ENCODE assay signal across 17 cellular contexts in the genomic region with DNA sequence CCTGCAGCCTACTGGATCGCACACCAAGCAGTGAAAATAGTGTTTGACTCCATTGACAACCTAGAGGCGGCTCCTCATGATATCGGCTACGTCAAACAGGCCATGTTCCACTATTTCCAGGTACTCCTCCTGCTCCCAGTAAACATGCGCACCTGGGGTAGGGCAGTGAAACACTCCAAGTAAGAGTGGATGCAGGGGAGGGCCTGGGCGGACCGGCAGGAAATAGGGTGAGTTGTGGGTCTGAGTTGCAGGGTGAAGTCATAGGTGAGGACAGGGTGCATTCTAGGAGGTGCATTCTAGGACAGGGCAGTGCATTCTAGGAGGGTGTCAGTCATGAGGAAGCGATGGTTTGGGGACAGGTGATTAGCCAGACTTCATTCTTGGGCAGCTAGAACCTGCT. TPM values are rescaled to one million over a fixed set of nuclear protein-coding genes. Genes with fewer than 3 reads are reported as not detected.
A peak's percentile ranks its signal among the peaks of the same experiment; 100 is the strongest.
DNase-seq lines count a peak whose midpoint lies in the region; ATAC-seq, FAIRE-seq and TF ChIP-seq lines count a peak whose summit lies in the region.
"Had no signal": no experiment of that assay in that cellular context is flagged by ENCODE, and none has a peak within 500 bp of the region (broad histone marks: within the 10 kb centered on the region; RNA-seq: fewer than 3 reads in every experiment).

No MANE protein-coding gene starts in this region.

- H3K4me1 ChIP-seq in astrocyte (ENCODE audit: insufficient read depth, low read length) = peaks cover 10% of the 10 kb centered on the region

- no peak for DNase-seq in CD4-positive, alpha-beta T cell
- DNase-seq in astrocyte (ENCODE audit: low read depth) (no peak), WTC11 (ENCODE audit: low spot score) (no peak)
- DNase-seq in naive thymus-derived CD8-positive, alpha-beta T cell = no peak
- DNase-seq: activated CD4-positive, alpha-beta T cell treated with anti-CD3 and anti-CD28 coated beads for 48 hours; activated T-cell treated with anti-CD3 and anti-CD28 coated beads, Interleukin-2, amount 50 U/mL, for 1 hour; amygdala; caudate nucleus; H9; NCI-H1417; NCI-H524; nucleus accumbens had no signal

- H4K20me1 ChIP-seq in astrocyte (ENCODE audit: insufficient read depth, low read length) = peaks cover 83% of the 10 kb centered on the region

- H2AFZ ChIP-seq in astrocyte (ENCODE audit: low read depth, low read length) = no peak overlapping the region

- peaks cover 79% of the 10 kb centered on the region for H3K36me3 Mint-ChIP-seq in CD4-positive, alpha-beta T cell (ENCODE audit: low read depth)
- H3K36me3 Mint-ChIP-seq in astrocyte (ENCODE audit: low read depth, unreplicated experiment) = peaks cover 37% of the 10 kb centered on the region
- H3K36me3 Mint-ChIP-seq in naive thymus-derived CD8-positive, alpha-beta T cell = peaks cover 0 to 41% (median 6%) of the 10 kb centered on the region in 3 donors
- H3K36me3 Mint-ChIP-seq in WTC11 = peaks cover 44% of the 10 kb centered on the region

- FAIRE-seq in astrocyte (lab: Jason Lieb, UNC) = no peak
- FAIRE-seq: D721Med had no signal

- peaks cover 59% of the 10 kb centered on the region for H3K4me1 Mint-ChIP-seq in CD4-positive, alpha-beta T cell (ENCODE audit: low read depth)
- H3K4me1 Mint-ChIP-seq in astrocyte (ENCODE audit: low read depth, unreplicated experiment) (peaks cover 16% of the 10 kb centered on the region), WTC11 (peaks cover 27% of the 10 kb centered on the region)
- peaks cover 38 to 62% (median 57%) of the 10 kb centered on the region in 4 donors for H3K4me1 Mint-ChIP-seq in naive thymus-derived CD8-positive, alpha-beta T cell

- H3K36me3 ChIP-seq in astrocyte (ENCODE audit: insufficient read depth, low read length) = peaks cover 45% of the 10 kb centered on the region

- peak overlapping the region; percentile 1 for H3K27ac ChIP-seq in CD4-positive, alpha-beta T cell (ENCODE audit: low read depth, low read length)
- no peak overlapping the region for H3K27ac ChIP-seq in astrocyte (ENCODE audit: low read depth, low read length)
- H3K27ac ChIP-seq: RWPE1 had no signal

- no peaks in the 10 kb centered on the region for H3K27me3 ChIP-seq in CD4-positive, alpha-beta T cell (ENCODE audit: control insufficient read depth, insufficient read depth, low read length)
- no peaks in the 10 kb centered on the region for H3K27me3 ChIP-seq in astrocyte (ENCODE audit: insufficient read depth, low read length)

- intact Hi-C loops in CD4-positive, alpha-beta T cell (cut with DNase I, micrococcal nuclease) = loop anchor here in 1 of 2 experiments (5.0 kb wide), 1 partner anchor 259 kb away; a partner anchor contains a TSS

- TF ChIP-seq POLR2A in GM19193 (IDR thresholded peaks at IDR 0.05; ENCODE audit: extremely low read depth, insufficient read depth, insufficient read length) = peak; percentile 4

- TF ChIP-seq CTCF in CD4-positive, alpha-beta T cell (IDR thresholded peaks at IDR 0.05) = no peak
- no peak for TF ChIP-seq CTCF in astrocyte (IDR thresholded peaks at IDR 0.05; ENCODE audit: insufficient read depth, low read depth, low read length)
- no peak for TF ChIP-seq CTCF in WTC11 (IDR thresholded peaks at IDR 0.05)

- H3K9ac ChIP-seq in astrocyte (ENCODE audit: low read length) = no peak overlapping the region

- no peaks in the 10 kb centered on the region for H3K27me3 Mint-ChIP-seq in CD4-positive, alpha-beta T cell
- H3K27me3 Mint-ChIP-seq in astrocyte (ENCODE audit: low read depth, unreplicated experiment) (no peaks in the 10 kb centered on the region), WTC11 (ENCODE audit: low read depth) (no peaks in the 10 kb centered on the region)
- no peaks in the 10 kb centered on the region for H3K27me3 Mint-ChIP-seq in naive thymus-derived CD8-positive, alpha-beta T cell

- peaks cover 57% of the 10 kb centered on the region for H3K79me2 ChIP-seq in astrocyte (ENCODE audit: insufficient read depth, low read length)

- POLR2A ChIA-PET in CD4-positive, alpha-beta T cell (lab: Charles Lee) = no interaction called here
- POLR2A ChIA-PET in naive thymus-derived CD8-positive, alpha-beta T cell (lab: Charles Lee) = no interaction called here
- POLR2A ChIA-PET in WTC11 (lab: Charles Lee) = no interaction called here

- CTCF ChIA-PET in CD4-positive, alpha-beta T cell (lab: Charles Lee) = no interaction called here
- CTCF ChIA-PET in WTC11 (lab: Charles Lee) = no interaction called here

- H3K27ac Mint-ChIP-seq in CD4-positive, alpha-beta T cell = peak overlapping the region; percentile 99
- H3K27ac Mint-ChIP-seq in astrocyte (ENCODE audit: unreplicated experiment) (peak overlapping the region; percentile 83), WTC11 (no peak overlapping the region)
- peak overlapping the region; percentile 1 to 100 (median 87) for H3K27ac Mint-ChIP-seq in naive thymus-derived CD8-positive, alpha-beta T cell

- no peak overlapping the region for H3K4me3 ChIP-seq in astrocyte (ENCODE audit: insufficient read depth, low read depth, low read length)

- no peak overlapping the region for H3K4me2 ChIP-seq in astrocyte (ENCODE audit: low read length)

- H3K9me3 Mint-ChIP-seq in CD4-positive, alpha-beta T cell = no peaks in the 10 kb centered on the region
- H3K9me3 Mint-ChIP-seq in astrocyte (ENCODE audit: unreplicated experiment) (no peaks in the 10 kb centered on the region), WTC11 (no peaks in the 10 kb centered on the region)
- H3K9me3 Mint-ChIP-seq in naive thymus-derived CD8-positive, alpha-beta T cell = no peaks in the 10 kb centered on the region
- H3K9me3 Mint-ChIP-seq: H9 had no signal

- H3K4me3 Mint-ChIP-seq in CD4-positive, alpha-beta T cell = peak overlapping the region; percentile 7
- H3K4me3 Mint-ChIP-seq in astrocyte (ENCODE audit: unreplicated experiment) (peak overlapping the region; percentile 16), WTC11 (no peak overlapping the region)
- peak overlapping the region in 3 of 10 donors; percentile 15 to 26 (median 18) for H3K4me3 Mint-ChIP-seq in naive thymus-derived CD8-positive, alpha-beta T cell
- H3K4me3 Mint-ChIP-seq: H9 had no signal

- H3K9me3 ChIP-seq in CD4-positive, alpha-beta T cell (ENCODE audit: control insufficient read depth, low read length) = no peaks in the 10 kb centered on the region
- no peaks in the 10 kb centered on the region for H3K9me3 ChIP-seq in astrocyte (ENCODE audit: insufficient read depth, low read depth, low read length)

- ATAC-seq in CD4-positive, alpha-beta T cell (ENCODE audit: poor library complexity) = no peak
- no peak for ATAC-seq in naive thymus-derived CD8-positive, alpha-beta T cell
- ATAC-seq in WTC11 = no peak
- no peak for ATAC-seq in GM21515 (IDR thresholded peaks at IDR 0.05; ENCODE audit: unreplicated experiment)
- no peak for ATAC-seq in HG03045 (IDR thresholded peaks at IDR 0.05; ENCODE audit: unreplicated experiment)

TF ChIP-seq in WTC11, 78 proteins besides CTCF, POLR2A, EP300 and RAD21:
- no peak for TF ChIP-seq TCF7 (CRISPR knock-in tag; IDR thresholded peaks at IDR 0.05; ENCODE audit: low read depth)
- no peak for TF ChIP-seq PRRX2 (CRISPR knock-in tag; IDR thresholded peaks at IDR 0.05)
- TF ChIP-seq, protein P1, sequence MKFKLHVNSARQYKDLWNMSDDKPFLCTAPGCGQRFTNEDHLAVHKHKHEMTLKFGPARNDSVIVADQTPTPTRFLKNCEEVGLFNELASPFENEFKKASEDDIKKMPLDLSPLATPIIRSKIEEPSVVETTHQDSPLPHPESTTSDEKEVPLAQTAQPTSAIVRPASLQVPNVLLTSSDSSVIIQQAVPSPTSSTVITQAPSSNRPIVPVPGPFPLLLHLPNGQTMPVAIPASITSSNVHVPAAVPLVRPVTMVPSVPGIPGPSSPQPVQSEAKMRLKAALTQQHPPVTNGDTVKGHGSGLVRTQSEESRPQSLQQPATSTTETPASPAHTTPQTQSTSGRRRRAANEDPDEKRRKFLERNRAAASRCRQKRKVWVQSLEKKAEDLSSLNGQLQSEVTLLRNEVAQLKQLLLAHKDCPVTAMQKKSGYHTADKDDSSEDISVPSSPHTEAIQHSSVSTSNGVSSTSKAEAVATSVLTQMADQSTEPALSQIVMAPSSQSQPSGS (CRISPR knock-in tag; IDR thresholded peaks at IDR 0.05; ENCODE audit: borderline replicate concordance, low read depth) = no peak
- TF ChIP-seq TP53 (CRISPR knock-in tag; IDR thresholded peaks at IDR 0.05) = no peak
- TF ChIP-seq JUN (CRISPR knock-in tag; IDR thresholded peaks at IDR 0.05) = no peak
- TF ChIP-seq MYBL2 (CRISPR knock-in tag; IDR thresholded peaks at IDR 0.05) = no peak

RNA-seq across cellular contexts. Expression of a gene that starts 5.0 kb away (rescaled TPM):
- 10 to 100 TPM; 62.3 to 73.3 TPM for total RNA-seq in CD4-positive, alpha-beta T cell
- total RNA-seq in astrocyte (133 and 135 TPM in 2 replicates), WTC11 (2021) (56.1 to 58.9 TPM (median 57.7 TPM) in 3 replicates)
- 100 to 1,000 TPM in 1 of 2 experiments, 10 to 100 TPM in 1; 96.2 to 113 TPM for total RNA-seq in naive thymus-derived CD8-positive, alpha-beta T cell
- 10 to 100 TPM; 33.7 to 51.1 (median 43.6) TPM for polyA plus RNA-seq in naive thymus-derived CD8-positive, alpha-beta T cell

RNA-seq across cellular contexts. Expression of a gene that starts 56.6 kb away (rescaled TPM):
- total RNA-seq in CD4-positive, alpha-beta T cell = 1 to 10 TPM; 4.3 to 8.0 TPM
- total RNA-seq in astrocyte = 13.1 and 18.3 TPM in 2 replicates
- 10 to 100 TPM; 19.0 to 21.2 TPM for total RNA-seq in naive thymus-derived CD8-positive, alpha-beta T cell
- polyA plus RNA-seq in naive thymus-derived CD8-positive, alpha-beta T cell = 10 to 100 TPM; 20.9 to 25.1 (median 22.2) TPM
- 17.2 to 19.1 TPM (median 18.7 TPM) in 3 replicates for total RNA-seq in WTC11 (2021)

RNA-seq across cellular contexts. Expression of a gene that starts 57.0 kb away (rescaled TPM):
- total RNA-seq in CD4-positive, alpha-beta T cell = 10 to 100 TPM; 36.7 to 38.2 TPM
- 40.1 and 41.1 TPM in 2 replicates for total RNA-seq in astrocyte
- 10 to 100 TPM; 55.7 to 58.6 TPM for total RNA-seq in naive thymus-derived CD8-positive, alpha-beta T cell
- 10 to 100 TPM; 21.5 to 33.6 (median 24.1) TPM for polyA plus RNA-seq in naive thymus-derived CD8-positive, alpha-beta T cell
- 27.8 to 36.6 TPM (median 31.4 TPM) in 3 replicates for total RNA-seq in WTC11 (2021)
